In the genomic region with DNA sequence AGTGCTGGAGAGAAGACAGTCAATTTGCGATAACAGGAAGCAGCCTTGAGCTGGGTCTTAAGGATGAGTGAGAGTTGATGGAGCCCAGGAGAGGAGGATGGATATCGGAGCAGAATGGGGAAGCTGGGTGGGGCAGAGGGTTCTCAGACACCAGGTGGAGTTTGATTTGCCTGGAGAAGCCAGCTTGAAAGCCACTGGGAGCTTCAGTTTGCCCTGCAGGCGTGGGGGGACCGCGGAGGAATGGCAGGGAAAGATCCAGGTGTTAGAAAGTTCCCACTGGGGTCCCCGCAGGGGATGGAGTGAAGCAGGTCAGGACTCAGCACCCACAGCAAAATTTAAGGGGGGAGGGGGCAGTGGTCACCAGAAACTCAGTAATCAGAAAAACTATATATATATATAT, we compare ENCODE assay signal across 15 cellular contexts. TPM values are rescaled to one million over a fixed set of nuclear protein-coding genes. Genes with fewer than 3 reads are reported as not detected.
DNase-seq lines count a peak whose midpoint lies in the region; ATAC-seq and TF ChIP-seq lines count a peak whose summit lies in the region.
"Had no signal": no experiment of that assay in that cellular context is flagged by ENCODE, and none has a peak within 500 bp of the region (broad histone marks: within the 10 kb centered on the region; RNA-seq: fewer than 3 reads in every experiment).

No MANE protein-coding gene starts in this region.

- H3K4me3 ChIP-seq in HEK293 (ENCODE audit: low read depth, low read length) = no peak overlapping the region
- no peak overlapping the region for H3K4me3 ChIP-seq in mammary epithelial cell (replicated peaks in 1 of 3; ENCODE audit: insufficient read depth in 1 of 3, low read depth in 2 of 3, low read length in 3 of 3)
- H3K4me3 ChIP-seq in lower lobe of right lung = no peak overlapping the region
- peak overlapping the region in 1 of 8 donors; percentile 62 for H3K4me3 ChIP-seq in spleen
- H3K4me3 ChIP-seq: neural progenitor cell had no signal

- no TSS peak for BruUV-seq in mammary epithelial cell (replicated peaks; lab: Mats Ljungman, UMichigan)

- H3K79me2 ChIP-seq in mammary epithelial cell (ENCODE audit: insufficient read depth, low read length) = no peaks in the 10 kb centered on the region

- H3K9ac ChIP-seq in mammary epithelial cell (ENCODE audit: insufficient read depth, low read length) = no peak overlapping the region
- H3K9ac ChIP-seq: neural progenitor cell had no signal

- intact Hi-C loops in mammary epithelial cell (cut with micrococcal nuclease) = no loop called here
- intact Hi-C loops in lower lobe of right lung (cut with DNase I) = no loop called here
- intact Hi-C loops in spleen (cut with DNase I; ENCODE audit: low total_unique reads) = no loop called here

- H3K4me1 ChIP-seq in HEK293 (ENCODE audit: control insufficient read depth, insufficient read depth, low read length) (peaks cover 7% of the 10 kb centered on the region; the same call in 1 of the 2 replicates), mammary epithelial cell (ENCODE audit: insufficient read depth, low read length) (peaks cover 28% of the 10 kb centered on the region), lower lobe of right lung (peaks cover 29% of the 10 kb centered on the region), spleen (peaks cover 15 to 45% (median 33%) of the 10 kb centered on the region in 6 donors)

- H3K27me3 ChIP-seq in mammary epithelial cell (ENCODE audit: insufficient read depth, low read length) (no peaks in the 10 kb centered on the region), lower lobe of right lung (ENCODE audit: low read depth) (peaks cover 32% of the 10 kb centered on the region), spleen (replicated peaks in 1 of 7) (peaks cover 0 to 86% (median 10%) of the 10 kb centered on the region in 7 donors)

- no peak for ATAC-seq in lower lobe of right lung
- no peak for ATAC-seq in stimulated activated naive CD8-positive, alpha-beta T cell treated with anti-CD3 and anti-CD28 coated beads, Interleukin-15, Interleukin-2, amounts not matched to agents 100 U/mL and 50 U/mL, for 24 hours

- POLR2A ChIA-PET in HEK293 (lab: Yijun Ruan, JAX) = interaction anchor here (0.8 to 1.8 kb wide), 3 partner anchors 10 to 25 kb away, joined by 3 to 8 read pairs (median 7); a partner anchor contains a TSS

- H2AFZ ChIP-seq in mammary epithelial cell (ENCODE audit: low read depth, low read length) = peak overlapping the region; percentile 86

- no peak overlapping the region for H3K4me2 ChIP-seq in mammary epithelial cell (ENCODE audit: insufficient read depth, low read depth, low read length)

- in situ Hi-C loops in mammary epithelial cell (cut with MboI; ENCODE audit: low sequenced_read_pairs in 2 of 2) = loop anchor here in 1 of 2 donors (25.0 kb wide), 2 partner anchors 588 to 1188 kb away; a partner anchor contains a TSS

- H3K36me3 ChIP-seq in HEK293 (ENCODE audit: control insufficient read depth in 2 of 2, insufficient read depth in 1 of 2, low read length in 2 of 2) = no peaks in the 10 kb centered on the region
- H3K36me3 ChIP-seq in mammary epithelial cell (ENCODE audit: insufficient read depth, low read length) = no peaks in the 10 kb centered on the region
- H3K36me3 ChIP-seq in lower lobe of right lung = no peaks in the 10 kb centered on the region
- no peaks in the 10 kb centered on the region for H3K36me3 ChIP-seq in spleen
- H3K36me3 ChIP-seq: neural progenitor cell had no signal

- DNase-seq in mammary epithelial cell (no peak), lower lobe of right lung (no peak), spleen (peak; percentile 28), GM10266 (ENCODE audit: extremely low spot score) (no peak)
- no peak for DNase-seq in stimulated activated naive CD8-positive, alpha-beta T cell treated with anti-CD3 and anti-CD28 coated beads, Interleukin-15, Interleukin-2, amounts not matched to agents 100 U/mL and 50 U/mL, for 24 hours
- no peak for DNase-seq in stimulated activated naive CD4-positive, alpha-beta T cell (lab: John Stamatoyannopoulos, UW)
- DNase-seq: activated CD4-positive, alpha-beta T cell treated with anti-CD3 and anti-CD28 coated beads, Interleukin-2, amount 50 U/mL, for 4 hours; effector CD8-positive, alpha-beta T cell; MV-4-11; NCI-H2171; SIG-M5 had no signal

- CTCF ChIA-PET in HEK293 (lab: Yijun Ruan, JAX) (interaction anchor here (0.5 to 1.5 kb wide), 6 partner anchors 8 to 1180 kb away, joined by 3 to 5 read pairs (median 4); a partner anchor contains a TSS), mammary epithelial cell (lab: Charles Lee; ENCODE audit: low non-redundant PET) (no interaction called here)

- dilution Hi-C loops in mammary epithelial cell (cut with HindIII; ENCODE audit: low sequenced_read_pairs) = loop anchor here (25.0 kb wide), 1 partner anchor 1138 kb away; a partner anchor contains a TSS

- H4K20me1 ChIP-seq in mammary epithelial cell (ENCODE audit: insufficient read depth, low read length) = no peaks in the 10 kb centered on the region

- WGBS in mammary epithelial cell (ENCODE audit: low coverage, missing lambda C conversion rate) = 0% methylated on average over 2 of the region's 6 CpGs
- 63 to 81% (median 75%) methylated on average over 6 of the region's 6 CpGs for WGBS in spleen, 5 donors

- no peak for TF ChIP-seq POLR2A in spleen (IDR thresholded peaks at IDR 0.05)

- H3K9me3 ChIP-seq in HEK293 (ENCODE audit: control insufficient read depth, insufficient read depth, low read depth, low read length) = no peaks in the 10 kb centered on the region
- H3K9me3 ChIP-seq in mammary epithelial cell (replicated peaks; ENCODE audit: insufficient read depth, low read length) = no peaks in the 10 kb centered on the region
- no peaks in the 10 kb centered on the region for H3K9me3 ChIP-seq in lower lobe of right lung
- H3K9me3 ChIP-seq in spleen = no peaks in the 10 kb centered on the region

- no peak for TF ChIP-seq CTCF in HEK293 (tag by site-specific recombination; IDR thresholded peaks at IDR 0.05)
- no peak for TF ChIP-seq CTCF in mammary epithelial cell (conservative IDR thresholded peaks at IDR 0.05 in 1 of 2, IDR thresholded peaks at IDR 0.05 in 1 of 2; ENCODE audit: extremely low read depth in 1 of 2, insufficient read depth in 1 of 2, low read depth in 1 of 2, low read length in 2 of 2)
- TF ChIP-seq CTCF in lower lobe of right lung (IDR thresholded peaks at IDR 0.05) = no peak
- no peak for TF ChIP-seq CTCF in spleen (IDR thresholded peaks at IDR 0.05 in 8 of 11, conservative IDR thresholded peaks at IDR 0.05 in 3 of 11)
- no peak for TF ChIP-seq CTCF in GM10266 (IDR thresholded peaks at IDR 0.05; ENCODE audit: control insufficient read depth, insufficient read depth, low read depth, missing control alignments)

- H3K27ac ChIP-seq in HEK293 (ENCODE audit: extremely low read depth, low read depth, low read length) (no peak overlapping the region), mammary epithelial cell (ENCODE audit: insufficient read depth, low read depth, low read length) (no peak overlapping the region), lower lobe of right lung (peak overlapping the region; percentile 72), spleen (peak overlapping the region in 6 of 8 donors; percentile 63 to 80 (median 70))
- H3K27ac ChIP-seq: neural progenitor cell had no signal

TF ChIP-seq in HEK293, 187 proteins besides CTCF, POLR2A, EP300 and RAD21:
- TF ChIP-seq, protein P1, sequence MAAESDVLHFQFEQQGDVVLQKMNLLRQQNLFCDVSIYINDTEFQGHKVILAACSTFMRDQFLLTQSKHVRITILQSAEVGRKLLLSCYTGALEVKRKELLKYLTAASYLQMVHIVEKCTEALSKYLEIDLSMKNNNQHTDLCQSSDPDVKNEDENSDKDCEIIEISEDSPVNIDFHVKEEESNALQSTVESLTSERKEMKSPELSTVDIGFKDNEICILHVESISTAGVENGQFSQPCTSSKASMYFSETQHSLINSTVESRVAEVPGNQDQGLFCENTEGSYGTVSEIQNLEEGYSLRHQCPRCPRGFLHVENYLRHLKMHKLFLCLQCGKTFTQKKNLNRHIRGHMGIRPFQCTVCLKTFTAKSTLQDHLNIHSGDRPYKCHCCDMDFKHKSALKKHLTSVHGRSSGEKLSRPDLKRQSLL (tag by site-specific recombination; IDR thresholded peaks at IDR 0.05) = peak; percentile 88; the same call in 1 of the 2 replicates
- no peak for TF ChIP-seq GFI1B (tag by site-specific recombination; IDR thresholded peaks at IDR 0.05)

RNA-seq across cellular contexts. Expression of a gene that starts 0.9 kb away (rescaled TPM):
- total RNA-seq in mammary epithelial cell (10 to 100 TPM in 1 of 2 donors, 1 to 10 TPM in 1; 5.5 to 30.0 TPM), lower lobe of right lung (25.5 TPM), spleen (10 to 100 TPM in 4 of 7 donors, 1 to 10 TPM in 3; 6.6 to 16.1 (median 13.4) TPM)
- polyA plus RNA-seq in mammary epithelial cell (8.8 TPM), spleen (10 to 100 TPM in 2 of 3 donors, 1 to 10 TPM in 1; 9.7 to 15.9 (median 12.8) TPM)
- polyA minus RNA-seq in mammary epithelial cell = not detected
- total RNA-seq: activated T-helper 1 cell treated with anti-CD3 and anti-CD28 coated beads, Interleukin-12 subunit alpha, Interleukin-12 subunit beta, Interleukin-2, Interleukin-4 antibody, amounts not matched to agents 30 ng/mL and 10 ng/mL and 1 ng/mL, durations not matched to agents 14 hours and 24 hours and 36 hours had no signal
- polyA plus RNA-seq: CD14-positive monocyte had no signal

RNA-seq across cellular contexts. Expression of a gene that starts 10.4 kb away (rescaled TPM):
- total RNA-seq in mammary epithelial cell (1 to 10 TPM; 6.3 to 7.3 TPM), lower lobe of right lung (7.3 TPM), spleen (1 to 10 TPM; 4.4 to 8.3 (median 6.2) TPM)
- polyA plus RNA-seq in mammary epithelial cell (1.9 TPM), spleen (1 to 10 TPM; 1.7 to 4.3 (median 3.5) TPM)
- polyA minus RNA-seq in mammary epithelial cell = 1.3 TPM

RNA-seq across cellular contexts. Expression of a gene that starts 25.0 kb away (rescaled TPM):
- total RNA-seq in mammary epithelial cell (100 to 1,000 TPM in 1 of 2 donors, 10 to 100 TPM in 1; 68.3 to 212 TPM), lower lobe of right lung (183 TPM), spleen (100 to 1,000 TPM; 123 to 280 (median 183) TPM)
- polyA plus RNA-seq in mammary epithelial cell (43.2 TPM), spleen (100 to 1,000 TPM in 2 of 3 donors, 10 to 100 TPM in 1; 69.2 to 293 (median 110) TPM)
- 119 TPM for polyA minus RNA-seq in mammary epithelial cell

RNA-seq across cellular contexts. Expression of a gene that starts 28.6 kb away (rescaled TPM):
- total RNA-seq in mammary epithelial cell (not detected), lower lobe of right lung (0.95 TPM), spleen (1 to 10 TPM in 3 of 7 donors, under 1 TPM in 1, not detected in 3; 0.97 to 4.9 (median 3.3) TPM)
- polyA plus RNA-seq in mammary epithelial cell (not detected), spleen (1 to 10 TPM in 1 of 3 donors, under 1 TPM in 1, not detected in 1; 0.28 to 3.5 TPM)
- not detected for polyA minus RNA-seq in mammary epithelial cell

RNA-seq across cellular contexts. Expression of a gene that starts 58.7 kb away (rescaled TPM):
- total RNA-seq in mammary epithelial cell = under 1 TPM in 1 of 2 donors, not detected in 1; under 0.01 TPM
- polyA plus RNA-seq in mammary epithelial cell = not detected
- not detected for polyA minus RNA-seq in mammary epithelial cell
- total RNA-seq in lower lobe of right lung = not detected
- total RNA-seq in spleen = 1 to 10 TPM in 5 of 7 donors, under 1 TPM in 2; 0.97 to 2.9 (median 1.2) TPM
- 1 to 10 TPM; 1.1 to 3.5 (median 1.2) TPM for polyA plus RNA-seq in spleen
- polyA plus RNA-seq: CD14-positive monocyte had no signal

Comparison
In these comparisons a context has a peak if more than half of its experiments do, and no peak if none do; other contexts are left out.
1. H3K27ac ChIP-seq: peak in lower lobe of right lung (single experiment) and spleen (6 of 8); none in HEK293 (single experiment) and mammary epithelial cell (single experiment).